ENCODE assay signal across 1 cellular context in the genomic region with DNA sequence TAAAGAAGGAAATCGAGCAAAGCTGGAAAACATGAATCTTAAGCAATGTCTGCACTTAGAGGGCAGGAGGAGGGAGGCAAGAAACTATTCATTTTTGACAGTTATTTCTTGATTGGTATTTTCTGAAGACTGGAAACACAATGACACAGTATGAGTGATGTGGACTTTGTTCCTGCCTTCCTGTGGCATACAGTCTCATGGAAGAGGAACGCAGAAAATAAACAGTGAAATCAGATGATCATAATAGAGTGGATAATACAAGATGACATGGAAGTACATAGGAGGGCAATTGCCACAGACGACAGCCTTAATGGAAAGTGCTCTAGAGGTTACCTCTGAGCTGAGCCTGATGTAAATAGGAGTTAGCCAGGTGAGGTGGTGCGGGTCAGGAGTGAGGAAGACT.
A peak's percentile ranks its signal among the peaks of the same experiment; 100 is the strongest.
TF ChIP-seq lines count a peak whose summit lies in the region.

No MANE protein-coding gene starts in this region.

TF ChIP-seq in HepG2, 621 proteins besides CTCF, POLR2A, EP300 and RAD21 (continued from another document):
- TF ChIP-seq, protein P1, sequence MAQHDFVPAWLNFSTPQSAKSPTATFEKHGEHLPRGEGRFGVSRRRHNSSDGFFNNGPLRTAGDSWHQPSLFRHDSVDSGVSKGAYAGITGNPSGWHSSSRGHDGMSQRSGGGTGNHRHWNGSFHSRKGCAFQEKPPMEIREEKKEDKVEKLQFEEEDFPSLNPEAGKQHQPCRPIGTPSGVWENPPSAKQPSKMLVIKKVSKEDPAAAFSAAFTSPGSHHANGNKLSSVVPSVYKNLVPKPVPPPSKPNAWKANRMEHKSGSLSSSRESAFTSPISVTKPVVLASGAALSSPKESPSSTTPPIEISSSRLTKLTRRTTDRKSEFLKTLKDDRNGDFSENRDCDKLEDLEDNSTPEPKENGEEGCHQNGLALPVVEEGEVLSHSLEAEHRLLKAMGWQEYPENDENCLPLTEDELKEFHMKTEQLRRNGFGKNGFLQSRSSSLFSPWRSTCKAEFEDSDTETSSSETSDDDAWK (CRISPR knock-in tag; IDR thresholded peaks at IDR 0.05) = no peak
- TF ChIP-seq ZNF484 (CRISPR knock-in tag; IDR thresholded peaks at IDR 0.05; ENCODE audit: borderline replicate concordance, low read depth) (no peak), ZNF33A (CRISPR knock-in tag; IDR thresholded peaks at IDR 0.05; ENCODE audit: borderline replicate concordance) (no peak), MED13 (CRISPR knock-in tag; IDR thresholded peaks at IDR 0.05) (no peak), IKZF4 (CRISPR knock-in tag; IDR thresholded peaks at IDR 0.05; ENCODE audit: borderline replicate concordance, low read depth, not compliant biosample characterization) (no peak), SRSF9 (IDR thresholded peaks at IDR 0.05; ENCODE audit: borderline replicate concordance, insufficient read depth, low read depth, low read length, poor library complexity, severe bottlenecking) (no peak), ZFAT (CRISPR knock-in tag; conservative IDR thresholded peaks at IDR 0.05) (no peak), ZNF891 (CRISPR knock-in tag; IDR thresholded peaks at IDR 0.05) (no peak), RARG (CRISPR knock-in tag; IDR thresholded peaks at IDR 0.05; ENCODE audit: low read depth) (no peak), ZBTB38 (CRISPR knock-in tag; IDR thresholded peaks at IDR 0.05) (no peak), CCAR2 (optimal IDR thresholded peaks at IDR 0.05; ENCODE audit: low read depth, low read length) (no peak), ZNF430 (CRISPR knock-in tag; IDR thresholded peaks at IDR 0.05) (no peak), HMG20B (CRISPR knock-in tag; conservative IDR thresholded peaks at IDR 0.05) (0 out of 2 replicates have a peak, but pooled peaks have one; percentile 23), HDAC2 (CRISPR knock-in tag; IDR thresholded peaks at IDR 0.05) (peak; percentile 84), ZNF136 (CRISPR knock-in tag; IDR thresholded peaks at IDR 0.05; ENCODE audit: low read depth) (no peak), XBP1 (CRISPR knock-in tag; IDR thresholded peaks at IDR 0.05) (no peak), PTBP1 (IDR thresholded peaks at IDR 0.05; ENCODE audit: low read depth, low read length, poor library complexity, severe bottlenecking) (no peak), SATB2 (CRISPR knock-in tag; IDR thresholded peaks at IDR 0.05) (no peak), HNRNPH1 (optimal IDR thresholded peaks at IDR 0.05; ENCODE audit: low read depth, low read length) (no peak), HOXA7 (CRISPR knock-in tag; IDR thresholded peaks at IDR 0.05) (no peak), RFX3 (CRISPR knock-in tag; IDR thresholded peaks at IDR 0.05) (no peak), ZNF629 (CRISPR knock-in tag; conservative IDR thresholded peaks at IDR 0.05) (no peak), ATAD3A (CRISPR knock-in tag; IDR thresholded peaks at IDR 0.05) (no peak), ZBTB42 (CRISPR knock-in tag; IDR thresholded peaks at IDR 0.05) (no peak), SMAD9 (CRISPR knock-in tag; IDR thresholded peaks at IDR 0.05) (no peak), SOX6 (IDR thresholded peaks at IDR 0.05) (no peak), SOX6 (CRISPR knock-in tag; IDR thresholded peaks at IDR 0.05) (peak; percentile 81), POLR2AphosphoS2 (IDR thresholded peaks at IDR 0.05; ENCODE audit: low read depth, low read length) (0 out of 2 replicates have a peak, but pooled peaks have one; percentile 12), KMT2B (CRISPR knock-in tag; IDR thresholded peaks at IDR 0.05) (no peak), ZFP36L1 (CRISPR knock-in tag; IDR thresholded peaks at IDR 0.05) (no peak), MEIS2 (CRISPR knock-in tag; IDR thresholded peaks at IDR 0.05) (peak; percentile 59; the same call in 1 of the 2 replicates), ZNF282 (IDR thresholded peaks at IDR 0.05; ENCODE audit: partially characterized antibody) (no peak), BRD4 (CRISPR knock-in tag; IDR thresholded peaks at IDR 0.05) (no peak), ZFP62 (CRISPR knock-in tag; IDR thresholded peaks at IDR 0.05) (no peak), MATR3 (CRISPR knock-in tag; IDR thresholded peaks at IDR 0.05) (no peak), PHF5A (CRISPR knock-in tag; IDR thresholded peaks at IDR 0.05; ENCODE audit: low read depth, unreplicated experiment) (no peak)
- TF ChIP-seq, protein P2, sequence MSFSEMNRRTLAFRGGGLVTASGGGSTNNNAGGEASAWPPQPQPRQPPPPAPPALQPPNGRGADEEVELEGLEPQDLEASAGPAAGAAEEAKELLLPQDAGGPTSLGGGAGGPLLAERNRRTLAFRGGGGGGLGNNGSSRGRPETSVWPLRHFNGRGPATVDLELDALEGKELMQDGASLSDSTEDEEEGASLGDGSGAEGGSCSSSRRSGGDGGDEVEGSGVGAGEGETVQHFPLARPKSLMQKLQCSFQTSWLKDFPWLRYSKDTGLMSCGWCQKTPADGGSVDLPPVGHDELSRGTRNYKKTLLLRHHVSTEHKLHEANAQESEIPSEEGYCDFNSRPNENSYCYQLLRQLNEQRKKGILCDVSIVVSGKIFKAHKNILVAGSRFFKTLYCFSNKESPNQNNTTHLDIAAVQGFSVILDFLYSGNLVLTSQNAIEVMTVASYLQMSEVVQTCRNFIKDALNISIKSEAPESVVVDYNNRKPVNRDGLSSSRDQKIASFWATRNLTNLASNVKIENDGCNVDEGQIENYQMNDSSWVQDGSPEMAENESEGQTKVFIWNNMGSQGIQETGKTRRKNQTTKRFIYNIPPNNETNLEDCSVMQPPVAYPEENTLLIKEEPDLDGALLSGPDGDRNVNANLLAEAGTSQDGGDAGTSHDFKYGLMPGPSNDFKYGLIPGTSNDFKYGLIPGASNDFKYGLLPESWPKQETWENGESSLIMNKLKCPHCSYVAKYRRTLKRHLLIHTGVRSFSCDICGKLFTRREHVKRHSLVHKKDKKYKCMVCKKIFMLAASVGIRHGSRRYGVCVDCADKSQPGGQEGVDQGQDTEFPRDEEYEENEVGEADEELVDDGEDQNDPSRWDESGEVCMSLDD (CRISPR knock-in tag; IDR thresholded peaks at IDR 0.05; ENCODE audit: borderline replicate concordance) = no peak
- TF ChIP-seq, protein P3, sequence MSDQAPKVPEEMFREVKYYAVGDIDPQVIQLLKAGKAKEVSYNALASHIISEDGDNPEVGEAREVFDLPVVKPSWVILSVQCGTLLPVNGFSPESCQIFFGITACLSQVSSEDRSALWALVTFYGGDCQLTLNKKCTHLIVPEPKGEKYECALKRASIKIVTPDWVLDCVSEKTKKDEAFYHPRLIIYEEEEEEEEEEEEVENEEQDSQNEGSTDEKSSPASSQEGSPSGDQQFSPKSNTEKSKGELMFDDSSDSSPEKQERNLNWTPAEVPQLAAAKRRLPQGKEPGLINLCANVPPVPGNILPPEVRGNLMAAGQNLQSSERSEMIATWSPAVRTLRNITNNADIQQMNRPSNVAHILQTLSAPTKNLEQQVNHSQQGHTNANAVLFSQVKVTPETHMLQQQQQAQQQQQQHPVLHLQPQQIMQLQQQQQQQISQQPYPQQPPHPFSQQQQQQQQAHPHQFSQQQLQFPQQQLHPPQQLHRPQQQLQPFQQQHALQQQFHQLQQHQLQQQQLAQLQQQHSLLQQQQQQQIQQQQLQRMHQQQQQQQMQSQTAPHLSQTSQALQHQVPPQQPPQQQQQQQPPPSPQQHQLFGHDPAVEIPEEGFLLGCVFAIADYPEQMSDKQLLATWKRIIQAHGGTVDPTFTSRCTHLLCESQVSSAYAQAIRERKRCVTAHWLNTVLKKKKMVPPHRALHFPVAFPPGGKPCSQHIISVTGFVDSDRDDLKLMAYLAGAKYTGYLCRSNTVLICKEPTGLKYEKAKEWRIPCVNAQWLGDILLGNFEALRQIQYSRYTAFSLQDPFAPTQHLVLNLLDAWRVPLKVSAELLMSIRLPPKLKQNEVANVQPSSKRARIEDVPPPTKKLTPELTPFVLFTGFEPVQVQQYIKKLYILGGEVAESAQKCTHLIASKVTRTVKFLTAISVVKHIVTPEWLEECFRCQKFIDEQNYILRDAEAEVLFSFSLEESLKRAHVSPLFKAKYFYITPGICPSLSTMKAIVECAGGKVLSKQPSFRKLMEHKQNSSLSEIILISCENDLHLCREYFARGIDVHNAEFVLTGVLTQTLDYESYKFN (CRISPR knock-in tag; conservative IDR thresholded peaks at IDR 0.05) = peak; percentile 89
- TF ChIP-seq, protein P4, sequence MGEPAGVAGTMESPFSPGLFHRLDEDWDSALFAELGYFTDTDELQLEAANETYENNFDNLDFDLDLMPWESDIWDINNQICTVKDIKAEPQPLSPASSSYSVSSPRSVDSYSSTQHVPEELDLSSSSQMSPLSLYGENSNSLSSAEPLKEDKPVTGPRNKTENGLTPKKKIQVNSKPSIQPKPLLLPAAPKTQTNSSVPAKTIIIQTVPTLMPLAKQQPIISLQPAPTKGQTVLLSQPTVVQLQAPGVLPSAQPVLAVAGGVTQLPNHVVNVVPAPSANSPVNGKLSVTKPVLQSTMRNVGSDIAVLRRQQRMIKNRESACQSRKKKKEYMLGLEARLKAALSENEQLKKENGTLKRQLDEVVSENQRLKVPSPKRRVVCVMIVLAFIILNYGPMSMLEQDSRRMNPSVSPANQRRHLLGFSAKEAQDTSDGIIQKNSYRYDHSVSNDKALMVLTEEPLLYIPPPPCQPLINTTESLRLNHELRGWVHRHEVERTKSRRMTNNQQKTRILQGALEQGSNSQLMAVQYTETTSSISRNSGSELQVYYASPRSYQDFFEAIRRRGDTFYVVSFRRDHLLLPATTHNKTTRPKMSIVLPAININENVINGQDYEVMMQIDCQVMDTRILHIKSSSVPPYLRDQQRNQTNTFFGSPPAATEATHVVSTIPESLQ (CRISPR knock-in tag; conservative IDR thresholded peaks at IDR 0.05) = no peak
- TF ChIP-seq, protein P5, sequence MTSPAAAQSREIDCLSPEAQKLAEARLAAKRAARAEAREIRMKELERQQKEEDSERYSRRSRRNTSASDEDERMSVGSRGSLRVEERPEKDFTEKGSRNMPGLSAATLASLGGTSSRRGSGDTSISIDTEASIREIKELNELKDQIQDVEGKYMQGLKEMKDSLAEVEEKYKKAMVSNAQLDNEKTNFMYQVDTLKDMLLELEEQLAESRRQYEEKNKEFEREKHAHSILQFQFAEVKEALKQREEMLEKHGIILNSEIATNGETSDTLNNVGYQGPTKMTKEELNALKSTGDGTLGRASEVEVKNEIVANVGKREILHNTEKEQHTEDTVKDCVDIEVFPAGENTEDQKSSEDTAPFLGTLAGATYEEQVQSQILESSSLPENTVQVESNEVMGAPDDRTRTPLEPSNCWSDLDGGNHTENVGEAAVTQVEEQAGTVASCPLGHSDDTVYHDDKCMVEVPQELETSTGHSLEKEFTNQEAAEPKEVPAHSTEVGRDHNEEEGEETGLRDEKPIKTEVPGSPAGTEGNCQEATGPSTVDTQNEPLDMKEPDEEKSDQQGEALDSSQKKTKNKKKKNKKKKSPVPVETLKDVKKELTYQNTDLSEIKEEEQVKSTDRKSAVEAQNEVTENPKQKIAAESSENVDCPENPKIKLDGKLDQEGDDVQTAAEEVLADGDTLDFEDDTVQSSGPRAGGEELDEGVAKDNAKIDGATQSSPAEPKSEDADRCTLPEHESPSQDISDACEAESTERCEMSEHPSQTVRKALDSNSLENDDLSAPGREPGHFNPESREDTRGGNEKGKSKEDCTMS (CRISPR knock-in tag; conservative IDR thresholded peaks at IDR 0.05) = no peak
